Comparison of ENCODE assay signal across 2 cellular contexts in the genomic region with DNA sequence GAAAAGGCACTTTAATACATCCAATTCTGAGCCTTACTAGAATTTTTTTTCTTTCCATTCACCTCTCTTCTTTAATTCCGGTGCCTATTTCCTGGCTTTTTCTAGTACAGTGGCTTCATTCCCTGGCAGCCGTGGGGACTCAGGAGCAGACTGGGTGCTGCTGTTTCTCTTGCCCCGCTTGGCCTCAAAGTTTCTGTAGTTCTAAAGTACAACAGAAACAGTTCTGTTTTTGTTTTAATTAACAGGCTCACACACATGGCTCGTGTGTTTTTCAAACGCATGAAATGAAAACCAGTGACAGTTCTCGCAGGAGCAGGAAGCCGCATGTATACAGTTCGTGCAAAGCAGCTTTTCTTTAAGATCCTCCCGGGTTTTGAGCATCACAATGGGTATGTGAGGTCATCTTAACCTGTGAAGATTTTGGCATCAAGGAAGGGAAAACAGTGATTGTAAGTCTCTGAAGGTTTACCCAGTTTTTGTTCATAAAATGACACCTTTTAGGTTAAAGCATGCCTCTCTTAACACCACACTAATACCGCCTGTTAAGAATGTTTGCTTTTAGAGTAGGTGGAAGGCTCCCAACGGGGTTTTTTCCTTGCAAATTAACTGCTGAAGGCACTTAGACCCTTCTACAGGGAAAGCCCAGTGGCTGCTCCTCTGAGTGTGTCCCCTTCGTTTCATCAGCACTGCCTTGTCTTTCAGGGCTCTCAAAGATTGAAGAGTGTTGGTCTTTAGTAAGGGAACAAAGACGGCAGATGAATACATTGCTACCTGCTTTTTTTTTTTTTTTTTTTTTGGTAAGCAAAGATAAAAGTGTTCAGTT.
TF ChIP-seq lines count a peak whose summit lies in the region.

No MANE protein-coding gene starts in this region.

TF ChIP-seq in IMR-90, 13 proteins besides CTCF, POLR2A, EP300 and RAD21:
- TF ChIP-seq MXI1 (IDR thresholded peaks at IDR 0.05; ENCODE audit: borderline replicate concordance, low read depth, low read length) = peak; percentile 11; the same call in 1 of the 2 replicates
- TF ChIP-seq CEBPB (IDR thresholded peaks at IDR 0.05; ENCODE audit: low read depth, low read length) = no peak

TF ChIP-seq in H1, 55 proteins besides CTCF, POLR2A, EP300 and RAD21:
- TF ChIP-seq BRCA1 (IDR thresholded peaks at IDR 0.05; ENCODE audit: low read depth, low read length) (no peak), POLR2AphosphoS5 (IDR thresholded peaks at IDR 0.05; ENCODE audit: low read depth, low read length) (peak; percentile 30; the same call in 1 of the 2 replicates)
TF ChIP-seq in H1: peak in this region for 1.
